ENCODE assay signal across 24 cellular contexts in genomic region chr16:23310217-23310616, GRCh38. TPM values are rescaled to one million over a fixed set of nuclear protein-coding genes. Genes with fewer than 3 reads are reported as not detected.
A peak's percentile ranks its signal among the peaks of the same experiment; 100 is the strongest.
DNase-seq lines count a peak whose midpoint lies in the region; ATAC-seq, FAIRE-seq and TF ChIP-seq lines count a peak whose summit lies in the region.
"Had no signal": no experiment of that assay in that cellular context is flagged by ENCODE, and none has a peak within 500 bp of the region (broad histone marks: within the 10 kb centered on the region; RNA-seq: fewer than 3 reads in every experiment).

No MANE protein-coding gene starts in this region.

- H3K4me1 Mint-ChIP-seq in HFFc6 (ENCODE audit: low read depth) = no peaks in the 10 kb centered on the region
- H3K4me1 Mint-ChIP-seq: B cell; CD14-positive monocyte; CD8-positive, alpha-beta memory T cell had no signal

- no peak overlapping the region for H3K4me3 Mint-ChIP-seq in HFFc6
- H3K4me3 Mint-ChIP-seq: B cell; CD14-positive monocyte; CD4-positive, alpha-beta T cell had no signal

- H3K27me3 ChIP-seq in HepG2 (ENCODE audit: control insufficient read depth in 1 of 2, insufficient read depth in 2 of 2, low read length in 2 of 2) = peaks cover 1 to 13% of the 10 kb centered on the region in 2 experiments; a peak in 3 of 5 replicates
- H3K27me3 ChIP-seq in right lobe of liver = no peaks in the 10 kb centered on the region
- H3K27me3 ChIP-seq: BLaER1 treated with 17β-estradiol and CSF1 and Interleukin-3, amounts not matched to agents 10 nM and 100 nM had no signal

- H3K36me3 ChIP-seq in HepG2 (replicated peaks in 1 of 2; ENCODE audit: control insufficient read depth in 1 of 2, insufficient read depth in 2 of 2, low read length in 2 of 2) = no peaks in the 10 kb centered on the region
- H3K36me3 ChIP-seq in right lobe of liver = no peaks in the 10 kb centered on the region
- H3K36me3 ChIP-seq: BLaER1 treated with 17β-estradiol and CSF1 and Interleukin-3, amounts not matched to agents 10 nM and 100 nM; HAP-1 had no signal

- no peak for FAIRE-seq in HepG2 (lab: Jason Lieb, UNC)
- FAIRE-seq: A204.1, D721Med, G401.6, GM12892, H54 had no signal

- no peak for TF ChIP-seq RAD21 in HepG2 (CRISPR knock-in tag; IDR thresholded peaks at IDR 0.05)

- no peak for TF ChIP-seq CTCF in HepG2 (CRISPR knock-in tag; IDR thresholded peaks at IDR 0.05)
- no peak for TF ChIP-seq CTCF in right lobe of liver (IDR thresholded peaks at IDR 0.05)
- TF ChIP-seq CTCF in HFFc6 (IDR thresholded peaks at IDR 0.05) = no peak

- TF ChIP-seq EP300 in HepG2 (IDR thresholded peaks at IDR 0.05; ENCODE audit: low read depth in 2 of 2, low read length in 2 of 2) (no peak), HepG2 (CRISPR knock-in tag; IDR thresholded peaks at IDR 0.05; ENCODE audit: borderline replicate concordance) (no peak)

- H3K4me3 ChIP-seq in HepG2 (replicated peaks in 1 of 3; ENCODE audit: insufficient read depth in 1 of 3, low read depth in 2 of 3, low read length in 3 of 3) = no peak overlapping the region
- H3K4me3 ChIP-seq in right lobe of liver = no peak overlapping the region
- H3K4me3 ChIP-seq: BLaER1 treated with 17β-estradiol and CSF1 and Interleukin-3, amounts not matched to agents 10 nM and 100 nM; HAP-1 had no signal

- BruUV-seq in HepG2 (replicated peaks; lab: Mats Ljungman, UMichigan) = no TSS peak

- H3K9ac ChIP-seq in HepG2 (ENCODE audit: insufficient read depth, low read depth, low read length) = no peak overlapping the region
- H3K9ac ChIP-seq: BLaER1 treated with 17β-estradiol and CSF1 and Interleukin-3, amounts not matched to agents 10 nM and 100 nM had no signal

- H2AFZ ChIP-seq in HepG2 (ENCODE audit: low read length) = no peak overlapping the region

- H3K36me3 Mint-ChIP-seq in HFFc6 (ENCODE audit: low read depth) = no peaks in the 10 kb centered on the region
- H3K36me3 Mint-ChIP-seq: CD14-positive monocyte; CD8-positive, alpha-beta memory T cell had no signal

- H3K9me3 ChIP-seq in HepG2 (ENCODE audit: low read length) (no peaks in the 10 kb centered on the region), right lobe of liver (no peaks in the 10 kb centered on the region)
- H3K9me3 ChIP-seq: HAP-1 had no signal

- H3K4me2 ChIP-seq in HepG2 (ENCODE audit: low read depth, low read length) = no peak overlapping the region
- H3K4me2 ChIP-seq: BLaER1 treated with 17β-estradiol and CSF1 and Interleukin-3, amounts not matched to agents 10 nM and 100 nM had no signal

- intact Hi-C loops in HepG2 (cut with micrococcal nuclease; ENCODE audit: unreplicated experiment) (no loop called here), right lobe of liver (cut with DNase I) (no loop called here), left colon (cut with DNase I, micrococcal nuclease) (no loop called here)

- POLR2A ChIA-PET in HepG2 (lab: Yijun Ruan, JAX) = interaction anchor here (0.6 kb wide), 1 partner anchor 436 kb away, joined by 3 read pairs; no protein-coding TSS in a partner anchor

- no peaks in the 10 kb centered on the region for H3K4me1 ChIP-seq in HepG2 (ENCODE audit: insufficient read depth, low read length)
- H3K4me1 ChIP-seq in right lobe of liver = no peaks in the 10 kb centered on the region
- H3K4me1 ChIP-seq: BLaER1 treated with 17β-estradiol and CSF1 and Interleukin-3, amounts not matched to agents 10 nM and 100 nM; HAP-1 had no signal

- DNase-seq in HepG2 (ENCODE audit: low spot score) (no peak), right lobe of liver (no peak), HFFc6 (peak; percentile 6), left colon (peak in 1 of 2 donors; percentile 49), G401 (ENCODE audit: low spot score) (no peak), hepatic stellate cell (ENCODE audit: low spot score) (no peak), globus pallidus (ENCODE audit: low spot score) (no peak)
- DNase-seq in activated T-cell treated with anti-CD3 and anti-CD28 coated beads, Interleukin-2, amount 50 U/mL, for 48 hours = no peak
- DNase-seq: CD4-positive, alpha-beta T cell; CD8-positive, alpha-beta memory T cell; DMS 273 treated with DMSO at 0.1 percent for 48 hours; DMS79; GOT3 had no signal

- TF ChIP-seq POLR2A in HepG2 (IDR thresholded peaks at IDR 0.05; ENCODE audit: insufficient read depth in 1 of 2, low read depth in 2 of 2, low read length in 2 of 2) = no peak
- TF ChIP-seq POLR2A in right lobe of liver (IDR thresholded peaks at IDR 0.05) = no peak

- H3K27me3 Mint-ChIP-seq in HFFc6 (ENCODE audit: insufficient read depth) = peaks cover 14% of the 10 kb centered on the region; the same call in 1 of the 2 replicates
- H3K27me3 Mint-ChIP-seq: B cell; CD4-positive, alpha-beta T cell had no signal

- CTCF ChIA-PET in HepG2 (lab: Yijun Ruan, JAX; ENCODE audit: low intra/inter-chr PET ratio, low total read pairs) = no interaction called here

- ATAC-seq in HepG2 (no peak), right lobe of liver (no peak), left colon (peak; percentile 83)

- H3K27ac Mint-ChIP-seq in HFFc6 = no peak overlapping the region
- H3K27ac Mint-ChIP-seq: B cell; CD4-positive, alpha-beta T cell; CD8-positive, alpha-beta memory T cell had no signal

- no peaks in the 10 kb centered on the region for H3K9me3 Mint-ChIP-seq in HFFc6
- H3K9me3 Mint-ChIP-seq: CD4-positive, alpha-beta T cell had no signal

- in situ Hi-C loops in HepG2 (cut with HindIII; ENCODE audit: extremely low pct_ligation_motif_present, low pct_unique_long_range_greater_than_20kb) (no loop called here), G401 (cut with HindIII; ENCODE audit: low sequenced_read_pairs) (no loop called here)

- no peaks in the 10 kb centered on the region for H3K79me2 ChIP-seq in HepG2 (ENCODE audit: insufficient read depth, low read length)

- no peaks in the 10 kb centered on the region for H4K20me1 ChIP-seq in HepG2 (ENCODE audit: insufficient read depth, low read length)
- H4K20me1 ChIP-seq: BLaER1 treated with 17β-estradiol and CSF1 and Interleukin-3, amounts not matched to agents 10 nM and 100 nM had no signal

- no peak overlapping the region for H3K27ac ChIP-seq in HepG2 (ENCODE audit: extremely low read length, insufficient read depth, low read length)
- H3K27ac ChIP-seq in right lobe of liver = no peak overlapping the region
- H3K27ac ChIP-seq: 22Rv1; BLaER1 treated with 17β-estradiol and CSF1 and Interleukin-3, amounts not matched to agents 10 nM and 100 nM had no signal

TF ChIP-seq in HepG2, 621 proteins besides CTCF, POLR2A, EP300 and RAD21:
- TF ChIP-seq NFE2L1 (CRISPR knock-in tag; IDR thresholded peaks at IDR 0.05; ENCODE audit: borderline replicate concordance) (no peak), ZNF121 (CRISPR knock-in tag; IDR thresholded peaks at IDR 0.05) (peak; percentile 67; the same call in 1 of the 2 replicates)

RNA-seq across cellular contexts. Expression of gene SCNN1B, which starts 8.1 kb away (rescaled TPM):
- total RNA-seq in HepG2 (2016; rRNA removed; fragmentation: Illumina TruSeq; extraction: Trizol) = not detected in 2 replicates
- total RNA-seq in HepG2 (2016; cell fraction: cytosol; rRNA removed; fragmentation: Illumina TruSeq; extraction: Trizol; ENCODE audit: low read depth) = not detected in 2 replicates
- total RNA-seq in HepG2 (2016; cell fraction: insoluble cytoplasmic fraction; rRNA removed; fragmentation: Illumina TruSeq; extraction: Trizol) = not detected in 2 replicates
- total RNA-seq in HepG2 (2016; cell fraction: membrane; rRNA removed; fragmentation: Illumina TruSeq; extraction: Trizol) = not detected in 2 replicates
- not detected in 2 replicates for total RNA-seq in HepG2 (2016; cell fraction: nucleus; rRNA removed; fragmentation: Illumina TruSeq; extraction: Trizol)
- not detected in 2 replicates for polyA plus RNA-seq in HepG2 (2011; rRNA removed)
- polyA plus RNA-seq in HepG2 (2011; cell fraction: cytosol; rRNA removed) = not detected in 2 replicates
- not detected in 2 replicates for polyA plus RNA-seq in HepG2 (2011; cell fraction: nucleus; rRNA removed)
- polyA plus RNA-seq in HepG2 (2012) = not detected in 2 replicates
- not detected in 2 replicates for polyA plus RNA-seq in HepG2 (2016; cell fraction: cytosol; fragmentation: Illumina TruSeq; extraction: Trizol; ENCODE audit: low read depth)
- not detected in 2 replicates for polyA plus RNA-seq in HepG2 (2016; cell fraction: insoluble cytoplasmic fraction; fragmentation: Illumina TruSeq; extraction: Trizol; ENCODE audit: low read depth)
- not detected in 2 replicates for polyA plus RNA-seq in HepG2 (2016; cell fraction: membrane; fragmentation: Illumina TruSeq; extraction: Trizol; ENCODE audit: low read depth)
- polyA plus RNA-seq in HepG2 (2016; cell fraction: nucleus; fragmentation: Illumina TruSeq; extraction: Trizol; ENCODE audit: insufficient read depth, low read depth) = not detected in 2 replicates
- polyA minus RNA-seq in HepG2 (2011; rRNA and poly(A)+ RNA removed; ENCODE audit: low replicate concordance) = not detected in 2 replicates
- polyA minus RNA-seq in HepG2 (2011; cell fraction: cytosol; rRNA and poly(A)+ RNA removed) = not detected in 2 replicates
- not detected in 2 replicates for polyA minus RNA-seq in HepG2 (2011; cell fraction: nucleus; rRNA and poly(A)+ RNA removed)
- under 1 TPM in 2 of 6 experiments, not detected in 4; 0.12 to 0.13 TPM for total RNA-seq in right lobe of liver
- total RNA-seq in HFFc6 (2021; fragmentation: NEBNext Ultra II Directional; extraction: Animal tissue kit (Norgen Biotek cat#: 25700)) = not detected
- total RNA-seq in left colon = 100 to 1,000 TPM; 322 to 715 TPM
- not detected in 2 replicates for total RNA-seq in G401 (2014; rRNA removed; shearing (Covaris generic))
- total RNA-seq: B cell; CD4-positive, alpha-beta T cell; CD8-positive, alpha-beta memory T cell had no signal
- polyA plus RNA-seq: AG04450; CD14-positive monocyte; CD8-positive, alpha-beta memory T cell had no signal

Comparison
In these comparisons a context has a peak if more than half of its experiments do, and no peak if none do; other contexts are left out.
1. RNA of gene SCNN1B, which starts 8.1 kb away (total RNA-seq): 322 to 715 TPM in left colon; 0.12 to 0.13 TPM in right lobe of liver, not detected in HepG2, not detected in HFFc6 and not detected in G401; every median in the first group is over 100 times any median in the second.